Comparison of ENCODE assay signal across 1 cellular context in genomic region chr6:6826961-6827360, GRCh38.
TF ChIP-seq lines count a peak whose summit lies in the region.

No MANE protein-coding gene starts in this region.

TF ChIP-seq in HCT116, 20 proteins besides CTCF, POLR2A, EP300 and RAD21 (continued from another document):
- TF ChIP-seq, protein P1, sequence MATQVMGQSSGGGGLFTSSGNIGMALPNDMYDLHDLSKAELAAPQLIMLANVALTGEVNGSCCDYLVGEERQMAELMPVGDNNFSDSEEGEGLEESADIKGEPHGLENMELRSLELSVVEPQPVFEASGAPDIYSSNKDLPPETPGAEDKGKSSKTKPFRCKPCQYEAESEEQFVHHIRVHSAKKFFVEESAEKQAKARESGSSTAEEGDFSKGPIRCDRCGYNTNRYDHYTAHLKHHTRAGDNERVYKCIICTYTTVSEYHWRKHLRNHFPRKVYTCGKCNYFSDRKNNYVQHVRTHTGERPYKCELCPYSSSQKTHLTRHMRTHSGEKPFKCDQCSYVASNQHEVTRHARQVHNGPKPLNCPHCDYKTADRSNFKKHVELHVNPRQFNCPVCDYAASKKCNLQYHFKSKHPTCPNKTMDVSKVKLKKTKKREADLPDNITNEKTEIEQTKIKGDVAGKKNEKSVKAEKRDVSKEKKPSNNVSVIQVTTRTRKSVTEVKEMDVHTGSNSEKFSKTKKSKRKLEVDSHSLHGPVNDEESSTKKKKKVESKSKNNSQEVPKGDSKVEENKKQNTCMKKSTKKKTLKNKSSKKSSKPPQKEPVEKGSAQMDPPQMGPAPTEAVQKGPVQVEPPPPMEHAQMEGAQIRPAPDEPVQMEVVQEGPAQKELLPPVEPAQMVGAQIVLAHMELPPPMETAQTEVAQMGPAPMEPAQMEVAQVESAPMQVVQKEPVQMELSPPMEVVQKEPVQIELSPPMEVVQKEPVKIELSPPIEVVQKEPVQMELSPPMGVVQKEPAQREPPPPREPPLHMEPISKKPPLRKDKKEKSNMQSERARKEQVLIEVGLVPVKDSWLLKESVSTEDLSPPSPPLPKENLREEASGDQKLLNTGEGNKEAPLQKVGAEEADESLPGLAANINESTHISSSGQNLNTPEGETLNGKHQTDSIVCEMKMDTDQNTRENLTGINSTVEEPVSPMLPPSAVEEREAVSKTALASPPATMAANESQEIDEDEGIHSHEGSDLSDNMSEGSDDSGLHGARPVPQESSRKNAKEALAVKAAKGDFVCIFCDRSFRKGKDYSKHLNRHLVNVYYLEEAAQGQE (IDR thresholded peaks at IDR 0.05; ENCODE audit: low read depth), result no peak
- TF ChIP-seq SP1 (IDR thresholded peaks at IDR 0.05; ENCODE audit: low read depth) (no peak), ZFX (IDR thresholded peaks at IDR 0.05) (no peak), YY1 (IDR thresholded peaks at IDR 0.05; ENCODE audit: extremely low read depth, insufficient replicate concordance, low read depth, low read length) (no peak), ZNF274 (IDR thresholded peaks at IDR 0.05; ENCODE audit: low read depth, low read length) (no peak), EZH2 (IDR thresholded peaks at IDR 0.05) (no peak), EZH2phosphoT487 (IDR thresholded peaks at IDR 0.05; ENCODE audit: borderline replicate concordance) (no peak), JUND (IDR thresholded peaks at IDR 0.05) (no peak), FOSL1 (IDR thresholded peaks at IDR 0.05; ENCODE audit: low read depth) (no peak), SIN3A (IDR thresholded peaks at IDR 0.05; ENCODE audit: low read depth) (no peak), EGR1 (IDR thresholded peaks at IDR 0.05; ENCODE audit: low read depth) (no peak), ELF1 (IDR thresholded peaks at IDR 0.05; ENCODE audit: borderline replicate concordance, low read depth) (no peak), POLR2AphosphoS5 (IDR thresholded peaks at IDR 0.05; ENCODE audit: low read depth, low read length) (no peak), TCF7L2 (IDR thresholded peaks at IDR 0.05; ENCODE audit: borderline replicate concordance, extremely low read depth, insufficient read depth, insufficient read length) (no peak), CBX3 (IDR thresholded peaks at IDR 0.05; ENCODE audit: low read depth) (no peak), CEBPB (IDR thresholded peaks at IDR 0.05; ENCODE audit: low read depth) (no peak)
- TF ChIP-seq, protein P2, sequence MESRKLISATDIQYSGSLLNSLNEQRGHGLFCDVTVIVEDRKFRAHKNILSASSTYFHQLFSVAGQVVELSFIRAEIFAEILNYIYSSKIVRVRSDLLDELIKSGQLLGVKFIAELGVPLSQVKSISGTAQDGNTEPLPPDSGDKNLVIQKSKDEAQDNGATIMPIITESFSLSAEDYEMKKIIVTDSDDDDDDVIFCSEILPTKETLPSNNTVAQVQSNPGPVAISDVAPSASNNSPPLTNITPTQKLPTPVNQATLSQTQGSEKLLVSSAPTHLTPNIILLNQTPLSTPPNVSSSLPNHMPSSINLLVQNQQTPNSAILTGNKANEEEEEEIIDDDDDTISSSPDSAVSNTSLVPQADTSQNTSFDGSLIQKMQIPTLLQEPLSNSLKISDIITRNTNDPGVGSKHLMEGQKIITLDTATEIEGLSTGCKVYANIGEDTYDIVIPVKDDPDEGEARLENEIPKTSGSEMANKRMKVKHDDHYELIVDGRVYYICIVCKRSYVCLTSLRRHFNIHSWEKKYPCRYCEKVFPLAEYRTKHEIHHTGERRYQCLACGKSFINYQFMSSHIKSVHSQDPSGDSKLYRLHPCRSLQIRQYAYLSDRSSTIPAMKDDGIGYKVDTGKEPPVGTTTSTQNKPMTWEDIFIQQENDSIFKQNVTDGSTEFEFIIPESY (IDR thresholded peaks at IDR 0.05; ENCODE audit: extremely low read depth, insufficient replicate concordance, low read length), result no peak
- TF ChIP-seq, protein P3, sequence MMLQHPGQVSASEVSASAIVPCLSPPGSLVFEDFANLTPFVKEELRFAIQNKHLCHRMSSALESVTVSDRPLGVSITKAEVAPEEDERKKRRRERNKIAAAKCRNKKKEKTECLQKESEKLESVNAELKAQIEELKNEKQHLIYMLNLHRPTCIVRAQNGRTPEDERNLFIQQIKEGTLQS (IDR thresholded peaks at IDR 0.05), result no peak
